Comparison of ENCODE assay signal across 34 cellular contexts in genomic region chr9:7206221-7206758, GRCh38.
"Had no signal": no experiment of that assay in that cellular context is flagged by ENCODE, and none has a peak within 500 bp of the region (broad histone marks: within the 10 kb centered on the region; RNA-seq: fewer than 3 reads in every experiment).

No MANE protein-coding gene starts in this region.

- H3K36me3 ChIP-seq: adrenal gland, breast epithelium, cardiac muscle cell, colonic mucosa, esophagus muscularis mucosa, gastrocnemius medialis, heart left ventricle had no signal

- H3K27ac ChIP-seq: adrenal gland, body of pancreas, breast epithelium, cardiac muscle cell, colonic mucosa, esophagus muscularis mucosa, foreskin keratinocyte, gastrocnemius medialis, heart left ventricle had no signal

- H3K4me3 ChIP-seq: adrenal gland, body of pancreas, breast epithelium, cardiac muscle cell, colonic mucosa, esophagus muscularis mucosa, gastrocnemius medialis, heart left ventricle had no signal

- H3K9me3 ChIP-seq: adrenal gland, body of pancreas, breast epithelium, colonic mucosa, esophagus muscularis mucosa, gastrocnemius medialis, heart left ventricle had no signal

- H3K4me1 Mint-ChIP-seq: activated CD4-positive, alpha-beta T cell treated with anti-CD3 and anti-CD28 coated beads for 36 hours; activated CD4-positive, alpha-beta T cell treated with anti-CD3 and anti-CD28 coated beads, Interleukin-2, amount 10 ng/mL, durations not matched to agents 24 days and 14 days; activated CD8-positive, alpha-beta memory T cell treated with anti-CD3 and anti-CD28 coated beads, Interleukin-2, amount 10 ng/mL, durations not matched to agents 7 days and 5 days; activated naive CD4-positive, alpha-beta T cell treated with anti-CD3 and anti-CD28 coated beads, Interleukin-2, amount 50 U/mL, for 24 hours; activated naive CD8-positive, alpha-beta T cell treated with anti-CD3 and anti-CD28 coated beads for 36 hours; activated naive CD8-positive, alpha-beta T cell treated with anti-CD3 and anti-CD28 coated beads, Interleukin-2, amount 50 U/mL, for 24 hours had no signal

- ATAC-seq: activated CD4-positive, alpha-beta T cell treated with anti-CD3 and anti-CD28 coated beads for 36 hours; activated CD8-positive, alpha-beta memory T cell treated with anti-CD3 and anti-CD28 coated beads, Interleukin-2, amount 10 ng/mL, durations not matched to agents 7 days and 5 days; activated CD8-positive, alpha-beta T cell treated with anti-CD3 and anti-CD28 coated beads, Interleukin-2, amount 10 ng/mL, durations not matched to agents 7 days and 5 days; activated naive CD8-positive, alpha-beta T cell treated with anti-CD3 and anti-CD28 coated beads, Interleukin-2, amount 50 U/mL, for 24 hours; body of pancreas; foreskin keratinocyte; gastrocnemius medialis; heart left ventricle had no signal

- H3K27me3 ChIP-seq: adrenal gland, body of pancreas, breast epithelium, cardiac muscle cell, colonic mucosa, esophagus muscularis mucosa, foreskin keratinocyte, gastrocnemius medialis, heart left ventricle had no signal

- H3K36me3 Mint-ChIP-seq: activated CD4-positive, alpha-beta memory T cell treated with anti-CD3 and anti-CD28 coated beads for 36 hours; activated CD8-positive, alpha-beta memory T cell treated with anti-CD3 and anti-CD28 coated beads, Interleukin-2, amount 10 ng/mL, durations not matched to agents 7 days and 5 days; activated naive CD4-positive, alpha-beta T cell treated with anti-CD3 and anti-CD28 coated beads, Interleukin-2, amount 50 U/mL, for 24 hours had no signal

- H3K27ac Mint-ChIP-seq: activated CD4-positive, alpha-beta memory T cell treated with anti-CD3 and anti-CD28 coated beads for 36 hours; activated CD4-positive, alpha-beta T cell treated with anti-CD3 and anti-CD28 coated beads for 36 hours; activated CD4-positive, alpha-beta T cell treated with anti-CD3 and anti-CD28 coated beads, Interleukin-2, amount 10 ng/mL, durations not matched to agents 24 days and 14 days; activated CD8-positive, alpha-beta memory T cell treated with anti-CD3 and anti-CD28 coated beads, Interleukin-2, amount 10 ng/mL, durations not matched to agents 7 days and 5 days; activated CD8-positive, alpha-beta T cell treated with anti-CD3 and anti-CD28 coated beads, Interleukin-2, amount 10 ng/mL, durations not matched to agents 7 days and 5 days; activated naive CD4-positive, alpha-beta T cell treated with anti-CD3 and anti-CD28 coated beads for 36 hours; activated naive CD4-positive, alpha-beta T cell treated with anti-CD3 and anti-CD28 coated beads, Interleukin-2, amount 50 U/mL, for 24 hours; activated naive CD8-positive, alpha-beta T cell treated with anti-CD3 and anti-CD28 coated beads for 36 hours; activated naive CD8-positive, alpha-beta T cell treated with anti-CD3 and anti-CD28 coated beads, Interleukin-2, amount 50 U/mL, for 24 hours; activated T-helper 1 cell treated with anti-CD3 and anti-CD28 coated beads, Interleukin-12 subunit alpha, Interleukin-12 subunit beta, Interleukin-2, Interleukin-4 antibody, amounts not matched to agents 30 ng/mL and 10 ng/mL and 1 ng/mL, durations not matched to agents 14 hours and 24 hours and 36 hours; activated T-helper 2 cell treated with anti-CD3 and anti-CD28 coated beads, Interferon-gamma antibody, Interleukin-2, Interleukin-4, amounts not matched to agents 10 μg/mL and 5 μg/mL and 100 μg/mL, durations not matched to agents 14 hours and 24 hours and 36 hours had no signal

- H3K9me3 Mint-ChIP-seq: activated CD4-positive, alpha-beta memory T cell treated with anti-CD3 and anti-CD28 coated beads for 36 hours; activated CD4-positive, alpha-beta T cell treated with anti-CD3 and anti-CD28 coated beads, Interleukin-2, amount 10 ng/mL, durations not matched to agents 24 days and 14 days; activated naive CD4-positive, alpha-beta T cell treated with anti-CD3 and anti-CD28 coated beads for 36 hours; activated naive CD4-positive, alpha-beta T cell treated with anti-CD3 and anti-CD28 coated beads, Interleukin-2, amount 50 U/mL, for 24 hours; activated naive CD8-positive, alpha-beta T cell treated with anti-CD3 and anti-CD28 coated beads for 36 hours; activated naive CD8-positive, alpha-beta T cell treated with anti-CD3 and anti-CD28 coated beads, Interleukin-2, amount 50 U/mL, for 24 hours; activated T-helper 1 cell treated with anti-CD3 and anti-CD28 coated beads, Interleukin-12 subunit alpha, Interleukin-12 subunit beta, Interleukin-2, Interleukin-4 antibody, amounts not matched to agents 30 ng/mL and 10 ng/mL and 1 ng/mL, durations not matched to agents 14 hours and 24 hours and 36 hours; activated T-helper 2 cell treated with anti-CD3 and anti-CD28 coated beads, Interferon-gamma antibody, Interleukin-2, Interleukin-4, amounts not matched to agents 10 μg/mL and 5 μg/mL and 100 μg/mL, durations not matched to agents 14 hours and 24 hours and 36 hours had no signal

- DNase-seq: activated CD4-positive, alpha-beta memory T cell treated with anti-CD3 and anti-CD28 coated beads for 36 hours; activated CD4-positive, alpha-beta T cell treated with anti-CD3 and anti-CD28 coated beads for 36 hours; activated CD4-positive, alpha-beta T cell treated with anti-CD3 and anti-CD28 coated beads, Interleukin-2, amount 10 ng/mL, durations not matched to agents 24 days and 14 days; activated CD4-positive, CD25-positive, alpha-beta regulatory T cell; activated CD4-positive, CD25-positive, alpha-beta regulatory T cell treated with anti-CD3 and anti-CD28 coated beads, Interleukin-2, amount 50 U/mL, for 72 hours; activated CD8-positive, alpha-beta memory T cell treated with anti-CD3 and anti-CD28 coated beads, Interleukin-2, amount 10 ng/mL, durations not matched to agents 7 days and 5 days; activated CD8-positive, alpha-beta memory T cell treated with anti-CD3 and anti-CD28 coated beads, Interleukin-2, amount 50 U/mL, for 4 hours; activated CD8-positive, alpha-beta T cell treated with anti-CD3 and anti-CD28 coated beads, Interleukin-2, amount 10 ng/mL, durations not matched to agents 7 days and 5 days; activated effector memory CD4-positive, alpha-beta T cell treated with anti-CD3 and anti-CD28 coated beads, Interleukin-2, amount 50 U/mL, for 16 hours; activated naive CD4-positive, alpha-beta T cell treated with anti-CD3 and anti-CD28 coated beads for 36 hours; activated naive CD8-positive, alpha-beta T cell treated with anti-CD3 and anti-CD28 coated beads for 36 hours; activated naive CD8-positive, alpha-beta T cell treated with anti-CD3 and anti-CD28 coated beads, Interleukin-2, amount 50 U/mL, for 24 hours; activated T-cell treated with anti-CD3 and anti-CD28 coated beads, Interleukin-2, amount 50 U/mL, for 1 hour; activated T-cell treated with anti-CD3 and anti-CD28 coated beads, Interleukin-2, amount 50 U/mL, for 48 hours; adrenal gland; amygdala; aorta; body of pancreas; central memory CD4-positive, alpha-beta T cell; cerebellar nuclear complex; colonic mucosa; effector CD8-positive, alpha-beta T cell; foreskin keratinocyte; gastrocnemius medialis; glutamatergic neuron; heart left ventricle; T-helper 1 cell; T-helper 2 cell had no signal

- H3K4me1 ChIP-seq: adrenal gland, body of pancreas, breast epithelium, colonic mucosa, esophagus muscularis mucosa, foreskin keratinocyte, gastrocnemius medialis, heart left ventricle had no signal

- H3K4me3 Mint-ChIP-seq: activated CD4-positive, alpha-beta memory T cell treated with anti-CD3 and anti-CD28 coated beads for 36 hours; activated CD4-positive, alpha-beta T cell treated with anti-CD3 and anti-CD28 coated beads for 36 hours; activated CD4-positive, alpha-beta T cell treated with anti-CD3 and anti-CD28 coated beads, Interleukin-2, amount 10 ng/mL, durations not matched to agents 24 days and 14 days; activated CD8-positive, alpha-beta memory T cell treated with anti-CD3 and anti-CD28 coated beads, Interleukin-2, amount 10 ng/mL, durations not matched to agents 7 days and 5 days; activated CD8-positive, alpha-beta T cell treated with anti-CD3 and anti-CD28 coated beads, Interleukin-2, amount 10 ng/mL, durations not matched to agents 7 days and 5 days; activated naive CD4-positive, alpha-beta T cell treated with anti-CD3 and anti-CD28 coated beads for 36 hours; activated naive CD4-positive, alpha-beta T cell treated with anti-CD3 and anti-CD28 coated beads, Interleukin-2, amount 50 U/mL, for 24 hours; activated naive CD8-positive, alpha-beta T cell treated with anti-CD3 and anti-CD28 coated beads for 36 hours; activated naive CD8-positive, alpha-beta T cell treated with anti-CD3 and anti-CD28 coated beads, Interleukin-2, amount 50 U/mL, for 24 hours; activated T-helper 1 cell treated with anti-CD3 and anti-CD28 coated beads, Interleukin-12 subunit alpha, Interleukin-12 subunit beta, Interleukin-2, Interleukin-4 antibody, amounts not matched to agents 30 ng/mL and 10 ng/mL and 1 ng/mL, durations not matched to agents 14 hours and 24 hours and 36 hours had no signal

- H3K27me3 Mint-ChIP-seq: activated CD4-positive, alpha-beta memory T cell treated with anti-CD3 and anti-CD28 coated beads for 36 hours; activated CD4-positive, alpha-beta T cell treated with anti-CD3 and anti-CD28 coated beads for 36 hours; activated naive CD4-positive, alpha-beta T cell treated with anti-CD3 and anti-CD28 coated beads, Interleukin-2, amount 50 U/mL, for 24 hours; activated naive CD8-positive, alpha-beta T cell treated with anti-CD3 and anti-CD28 coated beads for 36 hours had no signal
